Comparison of ENCODE assay signal across 1 cellular context in the genomic region with DNA sequence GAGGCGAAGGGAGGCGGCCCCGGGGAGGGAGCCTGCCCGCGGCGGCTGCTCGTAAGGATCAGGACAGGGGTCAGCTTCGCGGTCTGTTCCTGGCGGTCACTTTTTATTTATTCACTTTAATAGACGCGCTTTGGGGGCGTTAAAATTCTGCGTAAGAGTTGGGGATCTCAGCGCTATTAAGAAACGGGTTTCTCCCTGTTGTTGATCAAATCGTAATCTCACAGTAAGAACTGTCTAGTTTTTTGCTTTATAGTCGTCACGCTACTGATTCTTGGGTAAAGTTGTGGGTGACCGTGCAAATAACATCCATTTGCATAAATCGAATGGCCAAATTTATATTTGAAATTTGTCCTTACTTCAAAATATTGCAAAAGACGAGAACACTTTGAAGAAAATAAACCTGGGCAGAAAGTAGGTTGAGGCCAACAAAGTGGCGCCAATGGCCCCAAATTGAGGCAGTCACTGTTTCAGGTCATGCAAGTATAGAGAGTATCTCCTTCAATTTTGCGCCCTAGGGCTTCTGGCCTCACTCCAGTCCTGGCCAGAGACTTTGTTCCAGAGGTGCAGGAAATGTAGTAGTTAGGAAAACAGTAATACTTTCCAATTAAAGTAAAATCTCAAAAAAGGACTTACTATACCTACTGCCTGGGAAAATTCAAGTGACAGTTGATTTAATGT.
TF ChIP-seq lines count a peak whose summit lies in the region.

No MANE protein-coding gene starts in this region.

TF ChIP-seq in GM23338, 12 proteins besides CTCF, POLR2A, EP300 and RAD21 (continued from another document):
- TF ChIP-seq, protein P1, sequence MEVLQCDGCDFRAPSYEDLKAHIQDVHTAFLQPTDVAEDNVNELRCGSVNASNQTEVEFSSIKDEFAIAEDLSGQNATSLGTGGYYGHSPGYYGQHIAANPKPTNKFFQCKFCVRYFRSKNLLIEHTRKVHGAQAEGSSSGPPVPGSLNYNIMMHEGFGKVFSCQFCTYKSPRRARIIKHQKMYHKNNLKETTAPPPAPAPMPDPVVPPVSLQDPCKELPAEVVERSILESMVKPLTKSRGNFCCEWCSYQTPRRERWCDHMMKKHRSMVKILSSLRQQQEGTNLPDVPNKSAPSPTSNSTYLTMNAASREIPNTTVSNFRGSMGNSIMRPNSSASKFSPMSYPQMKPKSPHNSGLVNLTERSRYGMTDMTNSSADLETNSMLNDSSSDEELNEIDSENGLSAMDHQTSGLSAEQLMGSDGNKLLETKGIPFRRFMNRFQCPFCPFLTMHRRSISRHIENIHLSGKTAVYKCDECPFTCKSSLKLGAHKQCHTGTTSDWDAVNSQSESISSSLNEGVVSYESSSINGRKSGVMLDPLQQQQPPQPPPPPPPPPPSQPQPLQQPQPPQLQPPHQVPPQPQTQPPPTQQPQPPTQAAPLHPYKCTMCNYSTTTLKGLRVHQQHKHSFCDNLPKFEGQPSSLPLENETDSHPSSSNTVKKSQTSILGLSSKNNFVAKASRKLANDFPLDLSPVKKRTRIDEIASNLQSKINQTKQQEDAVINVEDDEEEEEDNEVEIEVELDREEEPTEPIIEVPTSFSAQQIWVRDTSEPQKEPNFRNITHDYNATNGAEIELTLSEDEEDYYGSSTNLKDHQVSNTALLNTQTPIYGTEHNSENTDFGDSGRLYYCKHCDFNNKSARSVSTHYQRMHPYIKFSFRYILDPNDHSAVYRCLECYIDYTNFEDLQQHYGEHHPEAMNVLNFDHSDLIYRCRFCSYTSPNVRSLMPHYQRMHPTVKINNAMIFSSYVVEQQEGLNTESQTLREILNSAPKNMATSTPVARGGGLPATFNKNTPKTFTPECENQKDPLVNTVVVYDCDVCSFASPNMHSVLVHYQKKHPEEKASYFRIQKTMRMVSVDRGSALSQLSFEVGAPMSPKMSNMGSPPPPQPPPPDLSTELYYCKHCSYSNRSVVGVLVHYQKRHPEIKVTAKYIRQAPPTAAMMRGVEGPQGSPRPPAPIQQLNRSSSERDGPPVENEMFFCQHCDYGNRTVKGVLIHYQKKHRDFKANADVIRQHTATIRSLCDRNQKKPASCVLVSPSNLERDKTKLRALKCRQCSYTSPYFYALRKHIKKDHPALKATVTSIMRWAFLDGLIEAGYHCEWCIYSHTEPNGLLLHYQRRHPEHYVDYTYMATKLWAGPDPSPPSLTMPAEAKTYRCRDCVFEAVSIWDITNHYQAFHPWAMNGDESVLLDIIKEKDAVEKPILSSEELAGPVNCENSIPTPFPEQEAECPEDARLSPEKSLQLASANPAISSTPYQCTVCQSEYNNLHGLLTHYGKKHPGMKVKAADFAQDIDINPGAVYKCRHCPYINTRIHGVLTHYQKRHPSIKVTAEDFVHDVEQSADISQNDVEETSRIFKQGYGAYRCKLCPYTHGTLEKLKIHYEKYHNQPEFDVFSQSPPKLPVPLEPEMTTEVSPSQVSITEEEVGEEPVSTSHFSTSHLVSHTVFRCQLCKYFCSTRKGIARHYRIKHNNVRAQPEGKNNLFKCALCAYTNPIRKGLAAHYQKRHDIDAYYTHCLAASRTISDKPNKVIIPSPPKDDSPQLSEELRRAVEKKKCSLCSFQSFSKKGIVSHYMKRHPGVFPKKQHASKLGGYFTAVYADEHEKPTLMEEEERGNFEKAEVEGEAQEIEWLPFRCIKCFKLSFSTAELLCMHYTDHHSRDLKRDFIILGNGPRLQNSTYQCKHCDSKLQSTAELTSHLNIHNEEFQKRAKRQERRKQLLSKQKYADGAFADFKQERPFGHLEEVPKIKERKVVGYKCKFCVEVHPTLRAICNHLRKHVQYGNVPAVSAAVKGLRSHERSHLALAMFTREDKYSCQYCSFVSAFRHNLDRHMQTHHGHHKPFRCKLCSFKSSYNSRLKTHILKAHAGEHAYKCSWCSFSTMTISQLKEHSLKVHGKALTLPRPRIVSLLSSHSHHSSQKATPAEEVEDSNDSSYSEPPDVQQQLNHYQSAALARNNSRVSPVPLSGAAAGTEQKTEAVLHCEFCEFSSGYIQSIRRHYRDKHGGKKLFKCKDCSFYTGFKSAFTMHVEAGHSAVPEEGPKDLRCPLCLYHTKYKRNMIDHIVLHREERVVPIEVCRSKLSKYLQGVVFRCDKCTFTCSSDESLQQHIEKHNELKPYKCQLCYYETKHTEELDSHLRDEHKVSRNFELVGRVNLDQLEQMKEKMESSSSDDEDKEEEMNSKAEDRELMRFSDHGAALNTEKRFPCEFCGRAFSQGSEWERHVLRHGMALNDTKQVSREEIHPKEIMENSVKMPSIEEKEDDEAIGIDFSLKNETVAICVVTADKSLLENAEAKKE (CRISPR knock-in tag; IDR thresholded peaks at IDR 0.05) = no peak
- TF ChIP-seq EZH2 (IDR thresholded peaks at IDR 0.05; ENCODE audit: low read depth, unreplicated experiment) (no peak), POLR2AphosphoS5 (IDR thresholded peaks at IDR 0.05; ENCODE audit: low read depth) (no peak), STAT1 (IDR thresholded peaks at IDR 0.05; ENCODE audit: unreplicated experiment) (no peak)
- TF ChIP-seq, protein P2, sequence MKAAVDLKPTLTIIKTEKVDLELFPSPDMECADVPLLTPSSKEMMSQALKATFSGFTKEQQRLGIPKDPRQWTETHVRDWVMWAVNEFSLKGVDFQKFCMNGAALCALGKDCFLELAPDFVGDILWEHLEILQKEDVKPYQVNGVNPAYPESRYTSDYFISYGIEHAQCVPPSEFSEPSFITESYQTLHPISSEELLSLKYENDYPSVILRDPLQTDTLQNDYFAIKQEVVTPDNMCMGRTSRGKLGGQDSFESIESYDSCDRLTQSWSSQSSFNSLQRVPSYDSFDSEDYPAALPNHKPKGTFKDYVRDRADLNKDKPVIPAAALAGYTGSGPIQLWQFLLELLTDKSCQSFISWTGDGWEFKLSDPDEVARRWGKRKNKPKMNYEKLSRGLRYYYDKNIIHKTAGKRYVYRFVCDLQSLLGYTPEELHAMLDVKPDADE (IDR thresholded peaks at IDR 0.05) = no peak
TF ChIP-seq in GM23338: peak in this region for 0.
